In the genomic region with DNA sequence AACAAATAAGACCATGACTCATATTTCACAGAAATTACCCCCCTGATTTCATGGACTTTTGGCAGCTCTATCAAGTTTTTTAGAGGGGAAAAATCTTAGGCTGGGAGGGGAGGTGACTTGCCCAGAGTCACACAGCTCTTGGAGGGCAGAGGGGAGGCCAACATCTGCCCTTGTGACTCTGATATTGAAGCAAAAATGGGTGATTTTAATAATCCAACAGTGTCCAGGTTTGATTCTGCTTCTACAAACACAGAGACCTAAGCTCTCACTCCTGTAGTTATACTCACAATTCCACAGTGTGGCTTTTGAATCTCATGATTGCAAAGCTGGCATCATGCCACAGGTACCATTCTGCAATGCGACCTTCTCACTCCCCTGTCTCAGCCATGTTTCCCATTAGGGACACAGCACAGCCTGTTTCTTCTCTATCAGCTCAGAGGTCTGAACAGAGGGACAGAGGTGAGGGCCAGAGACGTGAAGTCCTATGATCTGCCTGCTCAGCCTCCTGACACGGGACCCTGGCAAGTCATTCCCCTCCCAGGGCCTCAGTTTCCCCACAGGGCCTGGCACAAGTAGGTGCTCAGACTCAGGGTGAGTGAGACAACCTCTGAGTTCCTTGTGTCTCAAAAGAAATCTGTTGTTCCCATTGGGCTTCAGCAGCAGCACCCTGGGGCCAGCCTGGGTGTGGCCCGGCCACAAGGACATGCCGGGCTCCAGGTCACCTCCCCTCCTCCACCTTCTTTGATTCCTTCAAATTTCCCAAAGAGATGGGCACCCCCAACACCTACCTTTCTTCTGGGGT, we compare ENCODE assay signal across 8 cellular contexts. TPM values are rescaled to one million over a fixed set of nuclear protein-coding genes. Genes with fewer than 3 reads are reported as not detected.
DNase-seq lines count a peak whose midpoint lies in the region; ATAC-seq and TF ChIP-seq lines count a peak whose summit lies in the region.

No MANE protein-coding gene starts in this region.

- peak; percentile 16 to 38 for ATAC-seq in activated T-cell treated with anti-CD3 and anti-CD28 coated beads, Interleukin-2, amount 50 U/mL, for 4 hours
- ATAC-seq in RWPE2 (ENCODE audit: low read depth) (peak; percentile 2; the same call in 1 of the 3 replicates), GM21381 (IDR thresholded peaks at IDR 0.05; ENCODE audit: unreplicated experiment) (no peak)

- no peaks in the 10 kb centered on the region for H3K27me3 Mint-ChIP-seq in activated T-cell treated with anti-CD3 and anti-CD28 coated beads, Interleukin-2, amount 50 U/mL, for 4 hours (ENCODE audit: low read depth)
- peaks cover 17% of the 10 kb centered on the region for H3K27me3 Mint-ChIP-seq in nephron progenitor cell (ENCODE audit: low read depth, poor library complexity)

- peaks cover 57% of the 10 kb centered on the region for H3K4me1 Mint-ChIP-seq in activated T-cell treated with anti-CD3 and anti-CD28 coated beads, Interleukin-2, amount 50 U/mL, for 4 hours (ENCODE audit: low read depth)
- H3K4me1 Mint-ChIP-seq in nephron progenitor cell = peaks cover 35% of the 10 kb centered on the region

- peak overlapping the region; percentile 97 for H3K4me3 Mint-ChIP-seq in activated T-cell treated with anti-CD3 and anti-CD28 coated beads, Interleukin-2, amount 50 U/mL, for 4 hours
- H3K4me3 Mint-ChIP-seq in nephron progenitor cell = peak overlapping the region; percentile 87

- peaks cover 6% of the 10 kb centered on the region for H3K9me3 Mint-ChIP-seq in activated T-cell treated with anti-CD3 and anti-CD28 coated beads, Interleukin-2, amount 50 U/mL, for 4 hours
- peaks cover 35% of the 10 kb centered on the region for H3K9me3 Mint-ChIP-seq in nephron progenitor cell

- H3K27me3 ChIP-seq in RWPE2 (ENCODE audit: insufficient read depth, poor library complexity, severe bottlenecking) = no peaks in the 10 kb centered on the region

- H3K4me3 ChIP-seq in RWPE2 (ENCODE audit: severe bottlenecking) = peak overlapping the region; percentile 38

- peaks cover 37% of the 10 kb centered on the region for H3K36me3 Mint-ChIP-seq in activated T-cell treated with anti-CD3 and anti-CD28 coated beads, Interleukin-2, amount 50 U/mL, for 4 hours (ENCODE audit: insufficient read depth)
- H3K36me3 Mint-ChIP-seq in nephron progenitor cell (ENCODE audit: low read depth) = peaks cover 20% of the 10 kb centered on the region

- H3K27ac ChIP-seq in RWPE2 (ENCODE audit: poor library complexity, severe bottlenecking) = peak overlapping the region; percentile 71
- H3K27ac ChIP-seq in epithelial cell of prostate = peak overlapping the region; percentile 73

- TF ChIP-seq CTCF in RWPE2 (IDR thresholded peaks at IDR 0.05; ENCODE audit: poor library complexity, severe bottlenecking) (no peak), nephron progenitor cell (IDR thresholded peaks at IDR 0.05) (no peak)

- no peak overlapping the region for H3K27ac Mint-ChIP-seq in nephron progenitor cell

- no peak for DNase-seq in activated T-cell treated with anti-CD3 and anti-CD28 coated beads, Interleukin-2, amount 50 U/mL, for 4 hours
- DNase-seq in activated T-cell treated with anti-CD3 and anti-CD28 coated beads for 4 hours (no peak), RWPE2 (ENCODE audit: low spot score) (no peak), epithelial cell of prostate (ENCODE audit: low read depth, low spot score) (no peak), nephron progenitor cell (no peak), Kasumi-1 (lab: John Stamatoyannopoulos, UW) (no peak), NCI-H526 (lab: John Stamatoyannopoulos, UW) (no peak)

- H3K9me3 ChIP-seq in RWPE2 (ENCODE audit: severe bottlenecking) = no peaks in the 10 kb centered on the region

- H3K36me3 ChIP-seq in RWPE2 (ENCODE audit: low read depth) = peaks cover 14% of the 10 kb centered on the region

- H3K4me1 ChIP-seq in RWPE2 (ENCODE audit: insufficient read depth, poor library complexity, severe bottlenecking) = no peaks in the 10 kb centered on the region

RNA-seq across cellular contexts. Expression of a gene that starts 0.8 kb away (rescaled TPM):
- 100 to 1,000 TPM in 2 of 3 donors, 10 to 100 TPM in 1; 99.6 to 117 (median 106) TPM for total RNA-seq in activated T-cell treated with anti-CD3 and anti-CD28 coated beads, Interleukin-2, amount 50 U/mL, for 4 hours

RNA-seq across cellular contexts. Expression of a gene that starts 14.4 kb away (rescaled TPM):
- total RNA-seq in activated T-cell treated with anti-CD3 and anti-CD28 coated beads, Interleukin-2, amount 50 U/mL, for 4 hours = 10 to 100 TPM; 39.8 to 53.1 (median 42.0) TPM

RNA-seq across cellular contexts. Expression of a gene that starts 36.9 kb away (rescaled TPM):
- under 1 TPM in 1 of 3 donors, not detected in 2; 0.27 TPM for total RNA-seq in activated T-cell treated with anti-CD3 and anti-CD28 coated beads, Interleukin-2, amount 50 U/mL, for 4 hours
